In the genomic region with DNA sequence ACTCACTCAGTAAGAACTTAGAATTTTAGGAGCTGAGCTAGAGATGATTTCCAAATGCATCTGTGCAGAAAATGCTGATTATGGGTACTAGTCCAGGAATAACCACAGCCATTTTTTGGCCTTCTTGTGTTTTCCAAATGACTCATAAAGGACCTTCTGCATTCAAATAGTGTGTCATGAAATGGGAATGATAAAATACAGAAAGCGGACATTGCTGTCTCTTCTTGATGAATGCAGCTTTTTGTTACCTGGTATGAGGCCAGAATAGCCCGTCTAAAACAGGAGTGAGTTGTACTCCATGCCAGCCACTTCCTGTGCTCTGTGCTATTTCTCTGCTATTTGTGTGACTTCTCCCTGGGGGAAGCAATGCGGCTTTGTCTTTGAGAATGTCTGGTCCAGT, we compare ENCODE assay signal across 12 cellular contexts. TPM values are rescaled to one million over a fixed set of nuclear protein-coding genes. Genes with fewer than 3 reads are reported as not detected.
DNase-seq lines count a peak whose midpoint lies in the region; ATAC-seq and TF ChIP-seq lines count a peak whose summit lies in the region.
"Had no signal": no experiment of that assay in that cellular context is flagged by ENCODE, and none has a peak within 500 bp of the region (broad histone marks: within the 10 kb centered on the region; RNA-seq: fewer than 3 reads in every experiment).

No MANE protein-coding gene starts in this region.

- H4K20me1 ChIP-seq in H9 (ENCODE audit: control insufficient read depth, insufficient read depth, insufficient read length) = no peaks in the 10 kb centered on the region

- no peak overlapping the region for H3K4me2 ChIP-seq in H9 (ENCODE audit: insufficient read depth, insufficient read length, low read length)

- no peak overlapping the region for H3T11ph ChIP-seq in H9 (ENCODE audit: low read length)

- no peak overlapping the region for H2BK120ac ChIP-seq in H9 (ENCODE audit: low read depth, low read length, poor library complexity, severe bottlenecking)

- no peak overlapping the region for H2BK15ac ChIP-seq in H9 (ENCODE audit: low read depth, low read length)

- no peak overlapping the region for H4K8ac ChIP-seq in H9 (replicated peaks; ENCODE audit: insufficient read length, low read depth, low read length)

- TF ChIP-seq CTCF in H9 (conservative IDR thresholded peaks at IDR 0.05) (no peak), GM13977 (IDR thresholded peaks at IDR 0.05; ENCODE audit: extremely low read depth, insufficient read depth, missing control alignments) (no peak)

- H3K14ac ChIP-seq in H9 (ENCODE audit: insufficient read depth, low read length) = no peak overlapping the region

- H3K56ac ChIP-seq in H9 (ENCODE audit: insufficient read length, low read depth, low read length) = no peak overlapping the region

- H4K5ac ChIP-seq in H9 (ENCODE audit: insufficient read length, low read depth, low read length) = no peak overlapping the region

- no peak overlapping the region for H3K23ac ChIP-seq in H9 (ENCODE audit: insufficient read length, low read depth, low read length)

- H4K91ac ChIP-seq in H9 (ENCODE audit: insufficient read length, low read depth, low read length) = no peak overlapping the region

- H3K9me3 ChIP-seq in H9 (ENCODE audit: control insufficient read depth, low read depth, low read length) = no peaks in the 10 kb centered on the region

- H3K27me3 Mint-ChIP-seq in H9 (ENCODE audit: low read depth) = no peaks in the 10 kb centered on the region; the same call in 1 of the 2 replicates

- H3K18ac ChIP-seq in H9 (ENCODE audit: insufficient read length, low read depth, low read length) = no peak overlapping the region

- H2BK20ac ChIP-seq in H9 (ENCODE audit: low read depth, low read length, poor library complexity, severe bottlenecking) = no peak overlapping the region

- no peak overlapping the region for H2BK12ac ChIP-seq in H9 (ENCODE audit: insufficient read length, low read depth, low read length)

- in situ Hi-C loops in GM13977 (cut with MboI; ENCODE audit: low pct_unique_long_range_greater_than_20kb, low sequenced_read_pairs, unreplicated experiment) = no loop called here

- peaks cover 11 to 12% of the 10 kb centered on the region in 2 experiments for H3K4me1 Mint-ChIP-seq in H9

- no peak overlapping the region for H2AFZ ChIP-seq in H9 (ENCODE audit: low read length)

- no peaks in the 10 kb centered on the region; a peak in 1 of 7 replicates for H3K36me3 Mint-ChIP-seq in H9 (ENCODE audit: insufficient read depth in 1 of 3, low read depth in 3 of 3)

- no peaks in the 10 kb centered on the region for H3K79me2 ChIP-seq in H9 (ENCODE audit: insufficient read depth, low read length)

- H3K27me3 ChIP-seq in H9 (ENCODE audit: insufficient read depth, low read length) = no peaks in the 10 kb centered on the region
- H3K27me3 ChIP-seq: dorsolateral prefrontal cortex had no signal

- no peak overlapping the region for H3K4me3 ChIP-seq in skeletal muscle cell (ENCODE audit: low read depth, low read length)
- H3K4me3 ChIP-seq: dorsolateral prefrontal cortex had no signal

- no CpG with 5 or more reads among the region's 3 CpGs for WGBS in H9 (ENCODE audit: extremely low coverage, insufficient read length, low lambda C conversion rate)

- ATAC-seq in GM18519 (IDR thresholded peaks at IDR 0.05; ENCODE audit: low FRiP score, unreplicated experiment) = no peak
- ATAC-seq: activated T-helper 17 cell treated with anti-CD3 and anti-CD28 coated beads, Interleukin-2, amount 50 U/mL, for 72 hours had no signal

- DNase-seq in GM03348 (ENCODE audit: low spot score) (peak; percentile 78), RKO (ENCODE audit: low spot score) (peak; percentile 71), epithelial cell of prostate (ENCODE audit: low read depth, low spot score) (peak; percentile 49), skeletal muscle cell (ENCODE audit: low read depth) (peak; percentile 60), H9 (no peak), GM13977 (ENCODE audit: low spot score) (no peak)
- DNase-seq in effector CD4-positive, alpha-beta T cell = no peak
- DNase-seq: activated B cell treated with CpG ODN at 0.5 μM for 24 hours, dorsolateral prefrontal cortex, NCI-H2029 had no signal

- H3K27ac ChIP-seq in epithelial cell of prostate (peak overlapping the region; percentile 39), H9 (ENCODE audit: insufficient read length, low read depth, low read length) (no peak overlapping the region)

- H3K9ac ChIP-seq in H9 (ENCODE audit: extremely low read depth, insufficient read length, low read length) = no peak overlapping the region

- no peaks in the 10 kb centered on the region; a peak in 1 of 5 replicates for H3K9me3 Mint-ChIP-seq in H9
- H3K9me3 Mint-ChIP-seq: activated B cell treated with CpG ODN at 0.5 μM for 24 hours; activated T-helper 17 cell treated with anti-CD3 and anti-CD28 coated beads, Interleukin-2, amount 50 U/mL, for 72 hours had no signal

- no peak overlapping the region for H3K4ac ChIP-seq in H9 (ENCODE audit: low read depth, low read length)

- no peak overlapping the region for H2BK5ac ChIP-seq in H9 (ENCODE audit: insufficient read length, low read length)

- H2AK5ac ChIP-seq in H9 (ENCODE audit: insufficient read length, low read length) = no peak overlapping the region

- H3K27ac Mint-ChIP-seq in H9 = no peak overlapping the region
- H3K27ac Mint-ChIP-seq: activated B cell treated with CpG ODN at 0.5 μM for 24 hours; activated T-helper 17 cell treated with anti-CD3 and anti-CD28 coated beads, Interleukin-2, amount 50 U/mL, for 72 hours had no signal

- H3K79me1 ChIP-seq in H9 (ENCODE audit: insufficient read depth, low read depth, low read length, poor library complexity, severe bottlenecking) = no peaks in the 10 kb centered on the region

- peaks cover 4% of the 10 kb centered on the region; the same call in 1 of the 2 replicates for H3K4me1 ChIP-seq in H9 (ENCODE audit: insufficient read depth, low read length)

- no peaks in the 10 kb centered on the region for H3K23me2 ChIP-seq in H9 (ENCODE audit: insufficient read length, low read depth, low read length, poor library complexity, severe bottlenecking)

- no peak overlapping the region for H3K4me3 Mint-ChIP-seq in H9
- H3K4me3 Mint-ChIP-seq: activated B cell treated with CpG ODN at 0.5 μM for 24 hours; activated T-helper 17 cell treated with anti-CD3 and anti-CD28 coated beads, Interleukin-2, amount 50 U/mL, for 72 hours had no signal

RNA-seq across cellular contexts. Expression of a gene that starts 20.5 kb away (rescaled TPM):
- 3.8 and 3.9 TPM in 2 replicates for total RNA-seq in H9 (2021)

Comparison
In these comparisons a context has a peak if more than half of its experiments do, and no peak if none do; other contexts are left out.
1. DNase-seq: peak in GM03348 (single experiment), RKO (single experiment), epithelial cell of prostate (single experiment) and skeletal muscle cell (single experiment); none in H9 (single experiment), GM13977 (single experiment) and effector CD4-positive, alpha-beta T cell (single experiment).